Comparison of ENCODE assay signal across 18 cellular contexts in genomic region chr10:66234872-66235271, GRCh38.
DNase-seq lines count a peak whose midpoint lies in the region; ATAC-seq and TF ChIP-seq lines count a peak whose summit lies in the region.
"Had no signal": no experiment of that assay in that cellular context is flagged by ENCODE, and none has a peak within 500 bp of the region (broad histone marks: within the 10 kb centered on the region; RNA-seq: fewer than 3 reads in every experiment).

No MANE protein-coding gene starts in this region.

- no peak overlapping the region for H3K4me3 ChIP-seq in GM23338
- H3K4me3 ChIP-seq in neural cell (ENCODE audit: low read length) = peak overlapping the region; percentile 48
- H3K4me3 ChIP-seq in right atrium auricular region = no peak overlapping the region
- H3K4me3 ChIP-seq in body of pancreas = no peak overlapping the region
- H3K4me3 ChIP-seq: PC-9, SK-N-MC had no signal

- H4K20me1 ChIP-seq in GM23338 (replicated peaks; ENCODE audit: insufficient read depth) (no peaks in the 10 kb centered on the region), neural cell (ENCODE audit: insufficient read depth) (no peaks in the 10 kb centered on the region)

- no peaks in the 10 kb centered on the region for H3K4me1 Mint-ChIP-seq in GM23338
- H3K4me1 Mint-ChIP-seq: B cell; CD4-positive, CD25-positive, alpha-beta regulatory T cell had no signal

- H3K36me3 ChIP-seq in GM23338 (ENCODE audit: insufficient read depth) (no peaks in the 10 kb centered on the region), neural cell (ENCODE audit: insufficient read depth, low read length) (no peaks in the 10 kb centered on the region), right atrium auricular region (no peaks in the 10 kb centered on the region), body of pancreas (replicated peaks in 1 of 2; ENCODE audit: insufficient read depth in 1 of 2, low read depth in 2 of 2) (no peaks in the 10 kb centered on the region)

- intact Hi-C loops in body of pancreas (cut with DNase I) = no loop called here

- H3K79me2 ChIP-seq in GM23338 (replicated peaks; ENCODE audit: insufficient read depth) (no peaks in the 10 kb centered on the region), neural cell (replicated peaks; ENCODE audit: insufficient read depth, low read length) (no peaks in the 10 kb centered on the region)

- DNase-seq in ELR (ENCODE audit: low read depth) = peak; percentile 24
- DNase-seq in GM23338 (ENCODE audit: low spot score) = no peak
- DNase-seq in RPMI8226 = peak; percentile 32
- DNase-seq in NCI-H2029 treated with DMSO at 0.1 percent for 48 hours (lab: John Stamatoyannopoulos, UW) = no peak
- no peak for DNase-seq in right atrium auricular region (ENCODE audit: low spot score)
- no peak for DNase-seq in body of pancreas
- DNase-seq: Caco-2; CD4-positive, CD25-positive, alpha-beta regulatory T cell; DMS53; NCI-H1092; NCI-H226; NCI-H524 treated with DMSO at 0.1 percent for 48 hours; NK-92 treated with Interleukin-12 subunit alpha and Interleukin-12 subunit beta, amount 100 ng/mL, for 24 hours; PC-9; T-helper 1 cell had no signal

- no peak for TF ChIP-seq CTCF in GM23338 (conservative IDR thresholded peaks at IDR 0.05; ENCODE audit: low read depth in 2 of 2)
- no peak for TF ChIP-seq CTCF in neural cell (IDR thresholded peaks at IDR 0.05; ENCODE audit: poor library complexity, severe bottlenecking)
- TF ChIP-seq CTCF in right atrium auricular region (IDR thresholded peaks at IDR 0.05) = no peak
- no peak for TF ChIP-seq CTCF in body of pancreas (IDR thresholded peaks at IDR 0.05)

- no peak for TF ChIP-seq POLR2A in body of pancreas (IDR thresholded peaks at IDR 0.05)

- no peak for TF ChIP-seq RAD21 in neural cell (conservative IDR thresholded peaks at IDR 0.05)

- H3K4me2 ChIP-seq in GM23338 (no peak overlapping the region), neural cell (ENCODE audit: low read length) (peak overlapping the region; percentile 52)
- H3K4me2 ChIP-seq: PC-9 had no signal

- H3K9ac ChIP-seq in neural cell (ENCODE audit: low read length) = peak overlapping the region; percentile 7

- H3K27ac Mint-ChIP-seq in GM23338 = no peak overlapping the region
- H3K27ac Mint-ChIP-seq: B cell had no signal

- H2AFZ ChIP-seq in GM23338 (peak overlapping the region; percentile 24; the same call in 1 of the 2 replicates), neural cell (ENCODE audit: low read depth, low read length) (no peak overlapping the region)
- H2AFZ ChIP-seq: PC-9 had no signal

- H3K36me3 Mint-ChIP-seq in GM23338 (ENCODE audit: low read depth) = peaks cover 6% of the 10 kb centered on the region; the same call in 2 of the 3 replicates
- H3K36me3 Mint-ChIP-seq: CD4-positive, CD25-positive, alpha-beta regulatory T cell had no signal

- no peaks in the 10 kb centered on the region for H3K27me3 Mint-ChIP-seq in GM23338 (ENCODE audit: insufficient read depth, low read depth, poor library complexity)
- H3K27me3 Mint-ChIP-seq: B cell; CD4-positive, CD25-positive, alpha-beta regulatory T cell had no signal

- H3K4me1 ChIP-seq in GM23338 (ENCODE audit: insufficient read depth) = no peaks in the 10 kb centered on the region; the same call in 1 of the 2 replicates
- H3K4me1 ChIP-seq in right atrium auricular region = no peaks in the 10 kb centered on the region
- H3K4me1 ChIP-seq in body of pancreas = no peaks in the 10 kb centered on the region
- H3K4me1 ChIP-seq: Caco-2 had no signal

- H3K27ac ChIP-seq in GM23338 (ENCODE audit: low read depth) (no peak overlapping the region), neural cell (ENCODE audit: low read length) (peak overlapping the region; percentile 33), right atrium auricular region (no peak overlapping the region), body of pancreas (no peak overlapping the region)
- H3K27ac ChIP-seq: PC-9, SK-N-MC had no signal

- ATAC-seq in GM23338 (no peak), body of pancreas (no peak)

- peak; percentile 80 for TF ChIP-seq EP300 in neural cell (conservative IDR thresholded peaks at IDR 0.05; ENCODE audit: poor library complexity, severe bottlenecking)

- H3K27me3 ChIP-seq in GM23338 (ENCODE audit: insufficient read depth) = no peaks in the 10 kb centered on the region
- H3K27me3 ChIP-seq in neural cell (ENCODE audit: insufficient read depth, low read depth, low read length) = no peaks in the 10 kb centered on the region
- H3K27me3 ChIP-seq in right atrium auricular region = no peaks in the 10 kb centered on the region
- H3K27me3 ChIP-seq in body of pancreas = no peaks in the 10 kb centered on the region

- H3K9me2 ChIP-seq in GM23338 (ENCODE audit: insufficient read depth) = no peaks in the 10 kb centered on the region
- H3K9me2 ChIP-seq in neural cell (ENCODE audit: insufficient read depth, low read length) = no peaks in the 10 kb centered on the region

- H3F3A ChIP-seq in GM23338 (replicated peaks; ENCODE audit: low read depth) (no peaks in the 10 kb centered on the region), neural cell (ENCODE audit: insufficient read depth, low read length, poor library complexity, severe bottlenecking) (no peaks in the 10 kb centered on the region)

- peaks cover 16% of the 10 kb centered on the region for H3K9me3 Mint-ChIP-seq in GM23338

- WGBS in body of pancreas, 2 donors = 91 to 92% methylated on average over 4 of the region's 4 CpGs

- H3K4me3 Mint-ChIP-seq in GM23338 = no peak overlapping the region
- H3K4me3 Mint-ChIP-seq: B cell; CD4-positive, CD25-positive, alpha-beta regulatory T cell had no signal

- H3K9me3 ChIP-seq in neural cell (ENCODE audit: low read length) = no peaks in the 10 kb centered on the region
- H3K9me3 ChIP-seq in right atrium auricular region = peaks cover 0 to 4% of the 10 kb centered on the region in 2 donors
- no peaks in the 10 kb centered on the region for H3K9me3 ChIP-seq in body of pancreas

TF ChIP-seq in GM23338, 12 proteins besides CTCF, POLR2A, EP300 and RAD21:
- TF ChIP-seq STAT1 (IDR thresholded peaks at IDR 0.05; ENCODE audit: unreplicated experiment) (no peak), EZH2 (IDR thresholded peaks at IDR 0.05; ENCODE audit: low read depth, unreplicated experiment) (no peak), CREB1 (CRISPR knock-in tag; IDR thresholded peaks at IDR 0.05; ENCODE audit: low read depth) (no peak), POLR2AphosphoS5 (IDR thresholded peaks at IDR 0.05; ENCODE audit: low read depth) (no peak), ZNF114 (CRISPR knock-in tag; IDR thresholded peaks at IDR 0.05) (no peak)

TF ChIP-seq in neural cell, 6 proteins besides CTCF, POLR2A, EP300 and RAD21:
- TF ChIP-seq POLR2AphosphoS5 (IDR thresholded peaks at IDR 0.05) = peak; percentile 58
- TF ChIP-seq EZH2 (IDR thresholded peaks at IDR 0.05; ENCODE audit: borderline replicate concordance, insufficient read depth, low read length, poor library complexity, severe bottlenecking) = no peak
- no peak for TF ChIP-seq TAF1 (IDR thresholded peaks at IDR 0.05; ENCODE audit: low read depth)

Comparison
In these comparisons a context has a peak if more than half of its experiments do, and no peak if none do; other contexts are left out.
1. DNase-seq: peak in ELR (single experiment) and RPMI8226 (single experiment); none in GM23338 (single experiment), NCI-H2029 treated with DMSO at 0.1 percent for 48 hours (single experiment), right atrium auricular region (single experiment) and body of pancreas (0 of 4).